ENCODE assay signal across 17 cellular contexts in the genomic region with DNA sequence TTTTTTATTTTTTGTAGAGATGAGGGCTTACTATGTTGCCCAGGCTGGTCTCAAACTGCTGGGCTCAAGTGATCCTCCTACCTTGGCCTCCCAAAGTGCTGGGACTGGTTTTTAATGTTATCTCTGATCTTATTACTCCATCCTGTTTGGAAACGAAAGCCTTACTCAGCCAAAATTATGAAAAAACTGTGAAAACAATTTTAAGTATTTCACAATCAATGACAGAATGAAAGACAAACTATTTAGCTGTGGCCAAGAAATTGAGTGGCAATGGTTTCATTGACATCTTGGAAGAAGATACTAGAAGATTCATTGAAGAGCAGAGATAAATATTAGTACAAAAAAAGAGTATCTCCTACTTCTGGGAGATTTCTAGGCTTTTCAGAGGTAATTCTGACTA. TPM values are rescaled to one million over a fixed set of nuclear protein-coding genes. Genes with fewer than 3 reads are reported as not detected.
DNase-seq lines count a peak whose midpoint lies in the region; ATAC-seq and TF ChIP-seq lines count a peak whose summit lies in the region.
"Had no signal": no experiment of that assay in that cellular context is flagged by ENCODE, and none has a peak within 500 bp of the region (broad histone marks: within the 10 kb centered on the region; RNA-seq: fewer than 3 reads in every experiment).

No MANE protein-coding gene starts in this region.

- H3K36me3 ChIP-seq in PC-9 (ENCODE audit: low read depth) (no peaks in the 10 kb centered on the region), parathyroid adenoma (ENCODE audit: control insufficient read depth, insufficient read depth, low read length) (no peaks in the 10 kb centered on the region), esophagus squamous epithelium (no peaks in the 10 kb centered on the region)
- H3K36me3 ChIP-seq: BLaER1 had no signal

- H3K9ac ChIP-seq in parathyroid adenoma, result no peak overlapping the region
- H3K9ac ChIP-seq: BLaER1 had no signal

- no peak for TF ChIP-seq CTCF in PC-9 (conservative IDR thresholded peaks at IDR 0.05)
- no peak for TF ChIP-seq CTCF in parathyroid adenoma (IDR thresholded peaks at IDR 0.05)
- TF ChIP-seq CTCF in esophagus squamous epithelium (IDR thresholded peaks at IDR 0.05), result no peak

- no peak overlapping the region for H2AFZ ChIP-seq in PC-9
- peak overlapping the region; percentile 35 for H2AFZ ChIP-seq in parathyroid adenoma

- WGBS in esophagus squamous epithelium, 2 donors, result 43 to 57% methylated on average over 1 of the region's 1 CpG
- 39% methylated on average over 1 of the region's 1 CpG for WGBS in right cardiac atrium

- H3K27me3 ChIP-seq in PC-9 (ENCODE audit: insufficient read depth, low read depth), result no peaks in the 10 kb centered on the region
- no peaks in the 10 kb centered on the region for H3K27me3 ChIP-seq in parathyroid adenoma (ENCODE audit: control insufficient read depth, insufficient read depth, low read length)
- H3K27me3 ChIP-seq in esophagus squamous epithelium, result peaks cover 0 to 45% (median 0%) of the 10 kb centered on the region in 4 donors
- no peaks in the 10 kb centered on the region for H3K27me3 ChIP-seq in right cardiac atrium (ENCODE audit: control insufficient read depth, insufficient read depth)
- H3K27me3 ChIP-seq: BLaER1 had no signal

- H3K79me2 ChIP-seq in PC-9 (ENCODE audit: low read depth), result no peaks in the 10 kb centered on the region
- no peaks in the 10 kb centered on the region for H3K79me2 ChIP-seq in parathyroid adenoma

- H3K9me3 ChIP-seq in PC-9 (ENCODE audit: insufficient read depth, low read depth), result no peaks in the 10 kb centered on the region
- no peaks in the 10 kb centered on the region for H3K9me3 ChIP-seq in parathyroid adenoma (ENCODE audit: control insufficient read depth, low read length)
- H3K9me3 ChIP-seq in esophagus squamous epithelium, result no peaks in the 10 kb centered on the region
- H3K9me3 ChIP-seq in right cardiac atrium (ENCODE audit: control insufficient read depth, low read length), result no peaks in the 10 kb centered on the region
- H3K9me3 ChIP-seq: BLaER1, Caco-2 had no signal

- H3K4me3 ChIP-seq in PC-9, result no peak overlapping the region
- no peak overlapping the region for H3K4me3 ChIP-seq in parathyroid adenoma (ENCODE audit: low read depth, low read length)
- H3K4me3 ChIP-seq in esophagus squamous epithelium, result no peak overlapping the region
- H3K4me3 ChIP-seq in right cardiac atrium (ENCODE audit: low read length), result no peak overlapping the region
- H3K4me3 ChIP-seq: BLaER1 had no signal

- no peaks in the 10 kb centered on the region for H3K9me2 ChIP-seq in PC-9 (ENCODE audit: insufficient read depth)

- ATAC-seq in sciatic nerve, result no peak
- no peak for ATAC-seq in right cardiac atrium
- ATAC-seq: CD8-positive, alpha-beta T cell had no signal

- BruUV-seq in PC-9 (replicated peaks; lab: Mats Ljungman, UMichigan), result no TSS peak

- H3K4me1 ChIP-seq in PC-9 (replicated peaks; ENCODE audit: insufficient read depth) (peaks cover 12% of the 10 kb centered on the region), parathyroid adenoma (no peaks in the 10 kb centered on the region), esophagus squamous epithelium (no peaks in the 10 kb centered on the region), right cardiac atrium (ENCODE audit: control insufficient read depth, insufficient read depth, low read length) (no peaks in the 10 kb centered on the region)
- H3K4me1 ChIP-seq: BLaER1 had no signal

- POLR2A ChIA-PET in PC-9 (lab: Charles Lee; ENCODE audit: unreplicated experiment), result no interaction called here

- H4K20me1 ChIP-seq in PC-9 (ENCODE audit: insufficient read depth), result no peaks in the 10 kb centered on the region
- H4K20me1 ChIP-seq: BLaER1 had no signal

- DNase-seq in NOMO-1 treated with DMSO at 0.1 percent for 48 hours (lab: John Stamatoyannopoulos, UW; ENCODE audit: unreplicated experiment) (peak; percentile 30), NOMO-1 treated with dmso at 0.1 percent for 144 hours (lab: John Stamatoyannopoulos, UW; ENCODE audit: unreplicated experiment) (no peak), PC-9 (no peak), esophagus squamous epithelium (lab: John Stamatoyannopoulos, UW) (no peak), sciatic nerve (ENCODE audit: low spot score) (no peak), right cardiac atrium (no peak)
- DNase-seq: CD4-positive, CD25-positive, alpha-beta regulatory T cell; CD8-positive, alpha-beta T cell; DMS153; DND-41; H7; HCEC 1CT had no signal

- H3K27ac ChIP-seq in PC-9 (no peak overlapping the region), parathyroid adenoma (no peak overlapping the region), esophagus squamous epithelium (no peak overlapping the region), right cardiac atrium (ENCODE audit: low read length) (no peak overlapping the region)
- H3K27ac ChIP-seq: 22Rv1, BLaER1, C4-2B had no signal

- CTCF ChIA-PET in PC-9 (lab: Charles Lee), result no interaction called here

- peak overlapping the region; percentile 31; the same call in 1 of the 2 replicates for H3K4me2 ChIP-seq in PC-9
- H3K4me2 ChIP-seq in parathyroid adenoma (ENCODE audit: low read length), result no peak overlapping the region
- H3K4me2 ChIP-seq: BLaER1 had no signal

- H3F3A ChIP-seq in PC-9 (ENCODE audit: insufficient read depth, low read depth), result no peaks in the 10 kb centered on the region; the same call in 1 of the 2 replicates

- intact Hi-C loops in PC-9 (cut with micrococcal nuclease; ENCODE audit: unreplicated experiment) (no loop called here), esophagus squamous epithelium (cut with DNase I) (no loop called here), sciatic nerve (cut with DNase I) (no loop called here), right cardiac atrium (cut with DNase I) (loop anchor here in 1 of 4 donors (10.0 kb wide), 1 partner anchor 48 kb away; no protein-coding TSS in a partner anchor)

- no peak for TF ChIP-seq POLR2A in esophagus squamous epithelium (IDR thresholded peaks at IDR 0.05)

RNA-seq across cellular contexts. Expression of gene SLC25A36, which starts 14.4 kb away (rescaled TPM):
- 76.5 and 90.1 TPM in 2 replicates for total RNA-seq in PC-9 (2021)
- total RNA-seq in esophagus squamous epithelium, result 10 to 100 TPM in 3 of 4 donors, 1 to 10 TPM in 1; 9.9 to 49.0 (median 22.1) TPM
- total RNA-seq in sciatic nerve, result 96.6 TPM
- total RNA-seq in right cardiac atrium, result 10 to 100 TPM; 60.0 to 75.0 (median 70.4) TPM
- 34.3 TPM for polyA plus RNA-seq in right cardiac atrium
